In the genomic region with DNA sequence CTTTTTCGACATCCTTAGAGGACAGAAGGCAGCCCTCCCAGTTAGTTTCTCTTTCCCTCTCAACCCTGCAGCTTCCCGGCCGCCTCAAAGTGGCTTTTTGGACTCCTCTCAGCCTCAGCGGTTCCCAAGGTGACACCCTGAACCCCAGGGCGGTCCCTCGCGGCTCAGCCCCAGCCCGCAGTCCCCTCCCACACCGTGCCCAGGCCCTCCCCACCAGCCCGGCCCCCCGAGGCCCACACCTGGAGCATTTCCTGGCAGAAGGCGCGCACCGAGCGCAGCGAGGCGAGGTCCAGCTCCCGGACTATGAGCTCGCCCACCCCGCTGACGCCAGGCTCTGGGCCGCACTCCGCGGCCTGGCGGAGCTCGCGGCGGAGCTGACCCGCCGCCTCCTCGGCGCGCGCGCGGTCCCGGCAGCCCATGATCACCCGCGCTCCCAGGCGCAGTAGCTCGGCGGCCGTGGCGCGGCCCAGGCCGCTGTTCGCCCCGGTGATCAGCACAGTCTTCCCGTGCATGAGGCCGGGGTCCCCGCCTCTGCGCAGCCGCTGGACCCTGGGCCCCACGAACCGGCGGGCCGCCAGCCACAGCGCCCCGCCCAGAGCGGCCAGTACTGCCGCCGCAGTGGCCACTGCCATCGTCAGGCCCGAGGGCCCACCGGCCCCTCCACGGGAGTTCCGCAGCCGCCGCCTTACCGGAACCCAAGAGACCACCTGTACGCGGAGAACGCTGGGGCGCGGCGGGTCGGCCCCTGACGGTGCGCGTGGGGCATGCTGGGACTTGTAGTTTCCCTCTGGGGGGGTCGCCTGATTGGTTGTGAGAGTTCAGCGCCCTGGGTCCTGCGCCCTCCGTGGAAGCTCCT, we compare ENCODE assay signal across 8 cellular contexts. TPM values are rescaled to one million over a fixed set of nuclear protein-coding genes. Genes with fewer than 3 reads are reported as not detected.
DNase-seq lines count a peak whose midpoint lies in the region; ATAC-seq and TF ChIP-seq lines count a peak whose summit lies in the region.

A gene with protein sequence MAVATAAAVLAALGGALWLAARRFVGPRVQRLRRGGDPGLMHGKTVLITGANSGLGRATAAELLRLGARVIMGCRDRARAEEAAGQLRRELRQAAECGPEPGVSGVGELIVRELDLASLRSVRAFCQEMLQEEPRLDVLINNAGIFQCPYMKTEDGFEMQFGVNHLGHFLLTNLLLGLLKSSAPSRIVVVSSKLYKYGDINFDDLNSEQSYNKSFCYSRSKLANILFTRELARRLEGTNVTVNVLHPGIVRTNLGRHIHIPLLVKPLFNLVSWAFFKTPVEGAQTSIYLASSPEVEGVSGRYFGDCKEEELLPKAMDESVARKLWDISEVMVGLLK (minus strand): TSS at position 713 of the 856 bp plus-strand sequence. CDS start 81 bp downstream, at position 632.

- DNase-seq in ELF-1 (ENCODE audit: low read depth, low spot score) (peak; percentile 97), H7 (peak; percentile 88), M059J (ENCODE audit: low read depth) (peak; percentile 89), SHP77 (lab: John Stamatoyannopoulos, UW) (peak; percentile 90 to 95), fibroblast of pulmonary artery (ENCODE audit: low read depth) (peak; percentile 93)
- DNase-seq in activated effector memory CD4-positive, alpha-beta T cell treated with Interleukin-2 at 50 U/mL for 16 hours, result peak; percentile 86
- DNase-seq in natural killer cell treated with Interleukin-12 subunit alpha and Interleukin-12 subunit beta and Interleukin-15 and Interleukin-18, amount 100 ng/mL, for 72 hours (ENCODE audit: low spot score), result peak; percentile 92
- DNase-seq in stimulated activated naive CD8-positive, alpha-beta T cell treated with anti-CD3 and anti-CD28 coated beads, Interleukin-15, Interleukin-2, amounts not matched to agents 100 U/mL and 50 U/mL, for 24 hours, result peak; percentile 90

- H3K36me3 Mint-ChIP-seq in natural killer cell treated with Interleukin-12 subunit alpha and Interleukin-12 subunit beta and Interleukin-15 and Interleukin-18, amount 100 ng/mL, for 72 hours, result peaks cover 6% of the 10 kb centered on the region

- no peak for TF ChIP-seq CTCF in fibroblast of pulmonary artery (IDR thresholded peaks at IDR 0.05; ENCODE audit: low read length, missing control alignments)

- H3K36me3 ChIP-seq in H7 (replicated peaks; ENCODE audit: control insufficient read depth, insufficient read depth, low read length), result no peaks in the 10 kb centered on the region; the same call in 1 of the 2 replicates

- H3K27me3 ChIP-seq in H7 (ENCODE audit: control insufficient read depth, insufficient read depth, low read length), result no peaks in the 10 kb centered on the region

- no peaks in the 10 kb centered on the region for H3K27me3 Mint-ChIP-seq in natural killer cell treated with Interleukin-12 subunit alpha and Interleukin-12 subunit beta and Interleukin-15 and Interleukin-18, amount 100 ng/mL, for 72 hours

- peak within 1 kb of the TSS; percentile 90 for H3K4me3 Mint-ChIP-seq in natural killer cell treated with Interleukin-12 subunit alpha and Interleukin-12 subunit beta and Interleukin-15 and Interleukin-18, amount 100 ng/mL, for 72 hours

- peaks cover 18 to 19% of the 10 kb centered on the region in 2 donors for H3K4me1 Mint-ChIP-seq in natural killer cell treated with Interleukin-12 subunit alpha and Interleukin-12 subunit beta and Interleukin-15 and Interleukin-18, amount 100 ng/mL, for 72 hours (ENCODE audit: low read depth in 2 of 2)

- peak; percentile 96 to 97 for ATAC-seq in natural killer cell treated with Interleukin-12 subunit alpha and Interleukin-12 subunit beta and Interleukin-15 and Interleukin-18, amount 100 ng/mL, for 72 hours
- ATAC-seq in stimulated activated naive CD8-positive, alpha-beta T cell treated with anti-CD3 and anti-CD28 coated beads, Interleukin-15, Interleukin-2, amounts not matched to agents 100 U/mL and 50 U/mL, for 24 hours, result peak; percentile 97

- no peaks in the 10 kb centered on the region for H3K9me3 Mint-ChIP-seq in natural killer cell treated with Interleukin-12 subunit alpha and Interleukin-12 subunit beta and Interleukin-15 and Interleukin-18, amount 100 ng/mL, for 72 hours

- peak within 1 kb of the TSS; percentile 72 for H3K4me3 ChIP-seq in H7 (ENCODE audit: insufficient read depth, low read depth, low read length)
- peak within 1 kb of the TSS; percentile 68 for H3K4me3 ChIP-seq in fibroblast of pulmonary artery (replicated peaks; ENCODE audit: low read depth, low read length)

- peak within 1 kb of the TSS; percentile 84 to 94 for H3K27ac Mint-ChIP-seq in natural killer cell treated with Interleukin-12 subunit alpha and Interleukin-12 subunit beta and Interleukin-15 and Interleukin-18, amount 100 ng/mL, for 72 hours

RNA-seq across cellular contexts. Expression of the gene that starts here (rescaled TPM):
- total RNA-seq in H7 (2014; rRNA removed; shearing (Covaris generic)), result 29.7 and 31.7 TPM in 2 replicates
- total RNA-seq in M059J (2014; rRNA removed; shearing (Covaris generic)), result 25.1 and 27.0 TPM in 2 replicates
- 10 to 100 TPM; 10.2 to 14.7 TPM for total RNA-seq in natural killer cell treated with Interleukin-12 subunit alpha and Interleukin-12 subunit beta and Interleukin-15 and Interleukin-18, amount 100 ng/mL, for 72 hours

Comparison
In these comparisons a context has a peak if more than half of its experiments do, and no peak if none do; other contexts are left out.
1. Peak in every context shown above with its lines: DNase-seq, ATAC-seq and H3K4me3 ChIP-seq.